In genomic region chr5:97838214-97838613, GRCh38 we compare ENCODE assay signal across 8 cellular contexts.
DNase-seq lines count a peak whose midpoint lies in the region; ATAC-seq, FAIRE-seq and TF ChIP-seq lines count a peak whose summit lies in the region.

No MANE protein-coding gene starts in this region.

- H3K36me3 ChIP-seq in bronchial epithelial cell (ENCODE audit: control insufficient read depth, insufficient read depth, low read length) = no peaks in the 10 kb centered on the region

- ATAC-seq in GM21526 (IDR thresholded peaks at IDR 0.05; ENCODE audit: low FRiP score, unreplicated experiment) = peak; percentile 93
- peak; percentile 98 for ATAC-seq in HG03575 (IDR thresholded peaks at IDR 0.05; ENCODE audit: extremely low read depth, insufficient number of reproducible peaks, low FRiP score, unreplicated experiment)
- peak; percentile 42 for ATAC-seq in stimulated activated effector memory CD8-positive, alpha-beta T cell treated with anti-CD3 and anti-CD28 coated beads, Interleukin-12 subunit alpha, Interleukin-12 subunit beta, amount 100 ng/mL, for 72 hours

- no peak overlapping the region for H3K27ac Mint-ChIP-seq in stimulated activated effector memory CD8-positive, alpha-beta T cell treated with anti-CD3 and anti-CD28 coated beads, Interleukin-12 subunit alpha, Interleukin-12 subunit beta, amount 100 ng/mL, for 72 hours

- no peak overlapping the region for H3K4me3 Mint-ChIP-seq in stimulated activated effector memory CD8-positive, alpha-beta T cell treated with anti-CD3 and anti-CD28 coated beads, Interleukin-12 subunit alpha, Interleukin-12 subunit beta, amount 100 ng/mL, for 72 hours

- H3K4me1 Mint-ChIP-seq in stimulated activated effector memory CD8-positive, alpha-beta T cell treated with anti-CD3 and anti-CD28 coated beads, Interleukin-12 subunit alpha, Interleukin-12 subunit beta, amount 100 ng/mL, for 72 hours = no peaks in the 10 kb centered on the region

- DNase-seq in ELR (ENCODE audit: low read depth) = peak; percentile 97
- peak; percentile 97 for DNase-seq in bronchial epithelial cell (ENCODE audit: low read depth)
- DNase-seq in stimulated activated effector memory CD8-positive, alpha-beta T cell treated with anti-CD3 and anti-CD28 coated beads, Interleukin-12 subunit alpha, Interleukin-12 subunit beta, amount 100 ng/mL, for 72 hours (ENCODE audit: low spot score in 2 of 2) = no peak
- DNase-seq in epidermal melanocyte (ENCODE audit: insufficient read length, low spot score) = no peak
- no peak for DNase-seq in activated CD4-positive, alpha-beta T cell treated with anti-CD3 and anti-CD28 coated beads, Interleukin-2, amount 50 U/mL, for 1 hour
- DNase-seq in stimulated activated naive CD4-positive, alpha-beta T cell treated with Interleukin-2 at 50 U/mL for 16 hours (lab: John Stamatoyannopoulos, UW) = no peak

- no peak for TF ChIP-seq CTCF in bronchial epithelial cell (IDR thresholded peaks at IDR 0.05; ENCODE audit: insufficient read depth, low read length, severe bottlenecking)

- FAIRE-seq in bronchial epithelial cell (lab: Jason Lieb, UNC) = no peak

- peaks cover 18% of the 10 kb centered on the region for H3K9me3 Mint-ChIP-seq in stimulated activated effector memory CD8-positive, alpha-beta T cell treated with anti-CD3 and anti-CD28 coated beads, Interleukin-12 subunit alpha, Interleukin-12 subunit beta, amount 100 ng/mL, for 72 hours

- H3K4me3 ChIP-seq in bronchial epithelial cell (ENCODE audit: low read depth, low read length) = no peak overlapping the region

- peaks cover 4% of the 10 kb centered on the region for H3K27me3 ChIP-seq in bronchial epithelial cell (ENCODE audit: control insufficient read depth, insufficient read depth, low read length)

- no peaks in the 10 kb centered on the region for H3K36me3 Mint-ChIP-seq in stimulated activated effector memory CD8-positive, alpha-beta T cell treated with anti-CD3 and anti-CD28 coated beads, Interleukin-12 subunit alpha, Interleukin-12 subunit beta, amount 100 ng/mL, for 72 hours

Comparison
In these comparisons a context has a peak if more than half of its experiments do, and no peak if none do; other contexts are left out.
1. DNase-seq: peak in ELR (single experiment) and bronchial epithelial cell (single experiment); none in stimulated activated effector memory CD8-positive, alpha-beta T cell treated with anti-CD3 and anti-CD28 coated beads, Interleukin-12 subunit alpha, Interleukin-12 subunit beta, amount 100 ng/mL, for 72 hours (0 of 2), epidermal melanocyte (single experiment), activated CD4-positive, alpha-beta T cell treated with anti-CD3 and anti-CD28 coated beads, Interleukin-2, amount 50 U/mL, for 1 hour (single experiment) and stimulated activated naive CD4-positive, alpha-beta T cell treated with Interleukin-2 at 50 U/mL for 16 hours (single experiment).
2. ATAC-seq: peak in every context shown above with its lines; median percentile 98 in HG03575; 93 in GM21526; 42 in stimulated activated effector memory CD8-positive, alpha-beta T cell treated with anti-CD3 and anti-CD28 coated beads, Interleukin-12 subunit alpha, Interleukin-12 subunit beta, amount 100 ng/mL, for 72 hours.